1 cellular context compared by ENCODE assay signal in genomic region chr1:147238053-147238902, GRCh38.
TF ChIP-seq lines count a peak whose summit lies in the region.

No MANE protein-coding gene starts in this region.

TF ChIP-seq in HepG2, 621 proteins besides CTCF, POLR2A, EP300 and RAD21 (continued from another document and continues in another):
- no peak for TF ChIP-seq ZNF704 (CRISPR knock-in tag; IDR thresholded peaks at IDR 0.05; ENCODE audit: borderline replicate concordance)
- 0 out of 2 replicates have a peak, but pooled peaks have one; percentile 19 for TF ChIP-seq KDM3A (CRISPR knock-in tag; IDR thresholded peaks at IDR 0.05; ENCODE audit: low read depth)
- no peak for TF ChIP-seq SP1 (IDR thresholded peaks at IDR 0.05)
- no peak for TF ChIP-seq SP1 (CRISPR knock-in tag; IDR thresholded peaks at IDR 0.05)
- TF ChIP-seq ZBTB46 (CRISPR knock-in tag; IDR thresholded peaks at IDR 0.05; ENCODE audit: borderline replicate concordance) = no peak
- TF ChIP-seq SNAPC2 (CRISPR knock-in tag; IDR thresholded peaks at IDR 0.05) = peak; percentile 25; the same call in 1 of the 2 replicates
- TF ChIP-seq ZBTB4 (CRISPR knock-in tag; IDR thresholded peaks at IDR 0.05; ENCODE audit: borderline replicate concordance) = no peak
- TF ChIP-seq ZNF543 (CRISPR knock-in tag; IDR thresholded peaks at IDR 0.05) = no peak
- TF ChIP-seq, protein P1, sequence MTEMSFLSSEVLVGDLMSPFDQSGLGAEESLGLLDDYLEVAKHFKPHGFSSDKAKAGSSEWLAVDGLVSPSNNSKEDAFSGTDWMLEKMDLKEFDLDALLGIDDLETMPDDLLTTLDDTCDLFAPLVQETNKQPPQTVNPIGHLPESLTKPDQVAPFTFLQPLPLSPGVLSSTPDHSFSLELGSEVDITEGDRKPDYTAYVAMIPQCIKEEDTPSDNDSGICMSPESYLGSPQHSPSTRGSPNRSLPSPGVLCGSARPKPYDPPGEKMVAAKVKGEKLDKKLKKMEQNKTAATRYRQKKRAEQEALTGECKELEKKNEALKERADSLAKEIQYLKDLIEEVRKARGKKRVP (CRISPR knock-in tag; IDR thresholded peaks at IDR 0.05) = peak in 1 of 2 experiments; percentile 42; a peak in 1 of 4 replicates
- no peak for TF ChIP-seq CREB1 (IDR thresholded peaks at IDR 0.05)
- TF ChIP-seq CREB1 (CRISPR knock-in tag; IDR thresholded peaks at IDR 0.05) = peak; percentile 49; the same call in 1 of the 2 replicates
- TF ChIP-seq ZNF616 (CRISPR knock-in tag; IDR thresholded peaks at IDR 0.05; ENCODE audit: low read depth) = no peak
- no peak for TF ChIP-seq PCBP2 (optimal IDR thresholded peaks at IDR 0.05; ENCODE audit: low read depth, low read length, poor library complexity, severe bottlenecking)
- no peak for TF ChIP-seq MEIS2 (CRISPR knock-in tag; IDR thresholded peaks at IDR 0.05)
- no peak for TF ChIP-seq AKAP8 (CRISPR knock-in tag; IDR thresholded peaks at IDR 0.05)
- peak; percentile 64; the same call in 1 of the 2 replicates for TF ChIP-seq FOXP1 (IDR thresholded peaks at IDR 0.05)
- peak; percentile 97 for TF ChIP-seq FOXP1 (CRISPR knock-in tag; IDR thresholded peaks at IDR 0.05)
- TF ChIP-seq IKZF4 (CRISPR knock-in tag; IDR thresholded peaks at IDR 0.05; ENCODE audit: borderline replicate concordance, low read depth, not compliant biosample characterization) = no peak
- TF ChIP-seq SRSF9 (IDR thresholded peaks at IDR 0.05; ENCODE audit: borderline replicate concordance, insufficient read depth, low read depth, low read length, poor library complexity, severe bottlenecking) = no peak
- peak; percentile 69 for TF ChIP-seq GATAD1 (CRISPR knock-in tag; IDR thresholded peaks at IDR 0.05)
- no peak for TF ChIP-seq RFX3 (CRISPR knock-in tag; IDR thresholded peaks at IDR 0.05)
- TF ChIP-seq ARID2 (CRISPR knock-in tag; IDR thresholded peaks at IDR 0.05; ENCODE audit: borderline replicate concordance) = no peak
- TF ChIP-seq ZNF619 (CRISPR knock-in tag; IDR thresholded peaks at IDR 0.05) = no peak
- TF ChIP-seq CBX5 (CRISPR knock-in tag; IDR thresholded peaks at IDR 0.05; ENCODE audit: borderline replicate concordance) = no peak
- peak; percentile 47; the same call in 1 of the 2 replicates for TF ChIP-seq DRAP1 (CRISPR knock-in tag; IDR thresholded peaks at IDR 0.05)
- peak; percentile 96 for TF ChIP-seq NFIC (IDR thresholded peaks at IDR 0.05; ENCODE audit: low read length)
- no peak for TF ChIP-seq PAX8 (CRISPR knock-in tag; IDR thresholded peaks at IDR 0.05; ENCODE audit: borderline replicate concordance)
- peak; percentile 89 for TF ChIP-seq FOXJ3 (CRISPR knock-in tag; IDR thresholded peaks at IDR 0.05; ENCODE audit: borderline replicate concordance)
- peak in 1 of 2 experiments; percentile 43; a peak in 1 of 4 replicates for TF ChIP-seq REST (IDR thresholded peaks at IDR 0.05; ENCODE audit: borderline replicate concordance in 1 of 2, low read depth in 1 of 2, low read length in 2 of 2)
- TF ChIP-seq DZIP1 (CRISPR knock-in tag; IDR thresholded peaks at IDR 0.05) = no peak
- peak; percentile 73; the same call in 1 of the 2 replicates for TF ChIP-seq ZBTB20 (CRISPR knock-in tag; IDR thresholded peaks at IDR 0.05; ENCODE audit: borderline replicate concordance, low read depth)
- no peak for TF ChIP-seq POLR2AphosphoS2 (IDR thresholded peaks at IDR 0.05; ENCODE audit: low read depth, low read length)
- TF ChIP-seq PRDM4 (CRISPR knock-in tag; IDR thresholded peaks at IDR 0.05; ENCODE audit: borderline replicate concordance) = no peak
- TF ChIP-seq ZNF557 (CRISPR knock-in tag; IDR thresholded peaks at IDR 0.05) = no peak
- no peak for TF ChIP-seq ZNF282 (IDR thresholded peaks at IDR 0.05; ENCODE audit: partially characterized antibody)
- TF ChIP-seq ELF3 (CRISPR knock-in tag; IDR thresholded peaks at IDR 0.05) = peak; percentile 96
- TF ChIP-seq HNF4A (CRISPR knock-in tag; IDR thresholded peaks at IDR 0.05) = peak; percentile 97
- TF ChIP-seq THAP9 (CRISPR knock-in tag; IDR thresholded peaks at IDR 0.05; ENCODE audit: borderline replicate concordance) = no peak
- TF ChIP-seq, protein P2, sequence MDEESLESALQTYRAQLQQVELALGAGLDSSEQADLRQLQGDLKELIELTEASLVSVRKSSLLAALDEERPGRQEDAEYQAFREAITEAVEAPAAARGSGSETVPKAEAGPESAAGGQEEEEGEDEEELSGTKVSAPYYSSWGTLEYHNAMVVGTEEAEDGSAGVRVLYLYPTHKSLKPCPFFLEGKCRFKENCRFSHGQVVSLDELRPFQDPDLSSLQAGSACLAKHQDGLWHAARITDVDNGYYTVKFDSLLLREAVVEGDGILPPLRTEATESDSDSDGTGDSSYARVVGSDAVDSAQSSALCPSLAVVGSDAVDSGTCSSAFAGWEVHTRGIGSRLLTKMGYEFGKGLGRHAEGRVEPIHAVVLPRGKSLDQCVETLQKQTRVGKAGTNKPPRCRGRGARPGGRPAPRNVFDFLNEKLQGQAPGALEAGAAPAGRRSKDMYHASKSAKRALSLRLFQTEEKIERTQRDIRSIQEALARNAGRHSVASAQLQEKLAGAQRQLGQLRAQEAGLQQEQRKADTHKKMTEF (CRISPR knock-in tag; IDR thresholded peaks at IDR 0.05) = peak; percentile 81
- TF ChIP-seq BHLHE40 (IDR thresholded peaks at IDR 0.05; ENCODE audit: low read length) = no peak
